8 cellular contexts compared by ENCODE assay signal in genomic region chr15:64070965-64071851, GRCh38. TPM values are rescaled to one million over a fixed set of nuclear protein-coding genes. Genes with fewer than 3 reads are reported as not detected.
DNase-seq lines count a peak whose midpoint lies in the region; ATAC-seq and TF ChIP-seq lines count a peak whose summit lies in the region.

No MANE protein-coding gene starts in this region.

- no peaks in the 10 kb centered on the region for H3K27me3 Mint-ChIP-seq in Calu3 (ENCODE audit: unreplicated experiment)

- no peaks in the 10 kb centered on the region for H3K79me2 ChIP-seq in OCI-LY7 (ENCODE audit: insufficient read depth, low read depth, low read length)

- peak overlapping the region; percentile 76 to 92 (median 83) for H3K27ac ChIP-seq in body of pancreas
- H3K27ac ChIP-seq in stomach smooth muscle (ENCODE audit: low read length), result peak overlapping the region; percentile 41
- no peak overlapping the region for H3K27ac ChIP-seq in OCI-LY7 (ENCODE audit: low read depth, low read length, poor library complexity, severe bottlenecking)

- 30 to 38% methylated on average over 5 to 8 of the region's 8 CpGs for WGBS in body of pancreas, 2 donors

- H4K20me1 ChIP-seq in OCI-LY7 (ENCODE audit: insufficient read depth, low read length), result no peaks in the 10 kb centered on the region

- H2AFZ ChIP-seq in OCI-LY7 (ENCODE audit: low read length), result no peak overlapping the region

- H3K9me3 Mint-ChIP-seq in Calu3 (ENCODE audit: low read depth, unreplicated experiment), result no peaks in the 10 kb centered on the region

- H3K4me3 ChIP-seq in body of pancreas (no peak overlapping the region), stomach smooth muscle (ENCODE audit: low read length in 2 of 2) (peak overlapping the region in 1 of 2 donors; percentile 15), OCI-LY7 (ENCODE audit: low read depth, low read length, poor library complexity, severe bottlenecking) (no peak overlapping the region)

- H3K36me3 Mint-ChIP-seq in Calu3 (ENCODE audit: insufficient read depth, unreplicated experiment), result peaks cover 9% of the 10 kb centered on the region

- peak; percentile 84 for ATAC-seq in body of pancreas
- ATAC-seq in HG03196 (IDR thresholded peaks at IDR 0.05; ENCODE audit: unreplicated experiment), result no peak

- no peaks in the 10 kb centered on the region for H3K27me3 ChIP-seq in body of pancreas
- H3K27me3 ChIP-seq in stomach smooth muscle (ENCODE audit: control insufficient read depth in 1 of 2, insufficient read depth in 2 of 2, low read length in 2 of 2), result no peaks in the 10 kb centered on the region

- POLR2A ChIA-PET in OCI-LY7 (lab: Charles Lee), result no interaction called here

- peak overlapping the region in 1 of 2 donors; percentile 29 for H3K9ac ChIP-seq in stomach smooth muscle (ENCODE audit: low read length in 2 of 2)

- intact Hi-C loops in body of pancreas (cut with DNase I), result no loop called here
- intact Hi-C loops in OCI-LY7 (cut with micrococcal nuclease; ENCODE audit: unreplicated experiment), result no loop called here
- intact Hi-C loops in Calu3 (cut with micrococcal nuclease; ENCODE audit: unreplicated experiment), result no loop called here

- no peak overlapping the region for H3K27ac Mint-ChIP-seq in Calu3 (ENCODE audit: unreplicated experiment)

- H3K4me3 Mint-ChIP-seq in Calu3 (ENCODE audit: low read depth, unreplicated experiment), result no peak overlapping the region

- BruUV-seq in OCI-LY7 (replicated peaks; lab: Mats Ljungman, UMichigan) (no TSS peak), Calu3 (replicated peaks; lab: Mats Ljungman, UMichigan) (no TSS peak)

- H3K36me3 ChIP-seq in body of pancreas (replicated peaks in 1 of 2; ENCODE audit: insufficient read depth in 1 of 2, low read depth in 2 of 2) (no peaks in the 10 kb centered on the region), stomach smooth muscle (ENCODE audit: control insufficient read depth in 2 of 2, insufficient read depth in 2 of 2, low read length in 2 of 2) (peaks cover 15 to 17% of the 10 kb centered on the region in 2 donors), OCI-LY7 (ENCODE audit: insufficient read depth, low read length) (peaks cover 52% of the 10 kb centered on the region)

- no peaks in the 10 kb centered on the region for H3K9me2 ChIP-seq in OCI-LY7 (ENCODE audit: insufficient read depth, low read length)

- CTCF ChIA-PET in OCI-LY7 (lab: Charles Lee; ENCODE audit: unreplicated experiment), result no interaction called here
- CTCF ChIA-PET in Calu3 (lab: Charles Lee), result interaction anchor here (0.6 to 2.5 kb wide), 5 partner anchors 52 to 461 kb away, joined by 3 to 9 read pairs (median 6); no protein-coding TSS in a partner anchor

- H3K4me1 ChIP-seq in body of pancreas, result peaks cover 70% of the 10 kb centered on the region
- peaks cover 7% of the 10 kb centered on the region for H3K4me1 ChIP-seq in stomach smooth muscle (ENCODE audit: control insufficient read depth, insufficient read depth, low read length)
- H3K4me1 ChIP-seq in OCI-LY7 (ENCODE audit: insufficient read depth, low read length, poor library complexity, severe bottlenecking), result peaks cover 17% of the 10 kb centered on the region

- TF ChIP-seq CTCF in body of pancreas (IDR thresholded peaks at IDR 0.05), result no peak
- no peak for TF ChIP-seq CTCF in OCI-LY7 (conservative IDR thresholded peaks at IDR 0.05; ENCODE audit: low read length)
- no peak for TF ChIP-seq CTCF in Calu3 (IDR thresholded peaks at IDR 0.05; ENCODE audit: unreplicated experiment)

- peak in 2 of 3 donors; percentile 64 to 67 for TF ChIP-seq POLR2A in body of pancreas (IDR thresholded peaks at IDR 0.05)

- H3K9me3 ChIP-seq in body of pancreas (no peaks in the 10 kb centered on the region), stomach smooth muscle (ENCODE audit: control insufficient read depth in 2 of 2, low read length in 2 of 2) (no peaks in the 10 kb centered on the region), OCI-LY7 (ENCODE audit: low read length) (no peaks in the 10 kb centered on the region)

- no peaks in the 10 kb centered on the region for H3K4me1 Mint-ChIP-seq in Calu3 (ENCODE audit: low read depth, unreplicated experiment)

- DNase-seq in HCEC 1CT, result peak; percentile 88
- peak; percentile 69 to 84 (median 78) for DNase-seq in body of pancreas
- peak; percentile 67 for DNase-seq in islet precursor cell
- no peak for DNase-seq in activated CD8-positive, alpha-beta memory T cell treated with anti-CD3 and anti-CD28 coated beads for 24 hours
- no peak for DNase-seq in OCI-LY7 (ENCODE audit: low spot score)
- DNase-seq in Calu3, result no peak

- no peak overlapping the region for H3K4me2 ChIP-seq in OCI-LY7 (ENCODE audit: low read length)

RNA-seq across cellular contexts. Expression of gene CIAO2A, which starts 22.4 kb away (rescaled TPM):
- 10 to 100 TPM; 48.1 to 57.1 TPM for total RNA-seq in body of pancreas
- total RNA-seq in OCI-LY7 (2014; rRNA removed; shearing (Covaris generic)), result 71.6 and 84.7 TPM in 2 replicates
- 78.7 and 86.7 TPM in 2 replicates for total RNA-seq in OCI-LY7 (2022)
- 73.2 and 86.0 TPM in 2 replicates for total RNA-seq in Calu3 (2022)

RNA-seq across cellular contexts. Expression of gene SNX1, which starts 24.6 kb away (rescaled TPM):
- 10 to 100 TPM; 26.7 to 27.4 TPM for total RNA-seq in body of pancreas
- 30.1 and 39.4 TPM in 2 replicates for total RNA-seq in OCI-LY7 (2014; rRNA removed; shearing (Covaris generic))
- total RNA-seq in OCI-LY7 (2022), result 126 and 129 TPM in 2 replicates
- 108 and 119 TPM in 2 replicates for total RNA-seq in Calu3 (2022)

RNA-seq across cellular contexts. Expression of gene DAPK2, which starts 24.9 kb away (rescaled TPM):
- 1 to 10 TPM; 2.9 to 5.9 TPM for total RNA-seq in body of pancreas
- total RNA-seq in OCI-LY7 (2014; rRNA removed; shearing (Covaris generic)), result 0.03 and 1.2 TPM in 2 replicates
- total RNA-seq in OCI-LY7 (2022), result 0.36 TPM in 1 of 2 replicates, not detected in the other
- 1.1 and 1.5 TPM in 2 replicates for total RNA-seq in Calu3 (2022)

Comparison
In these comparisons a context has a peak if more than half of its experiments do, and no peak if none do; other contexts are left out.
1. DNase-seq: peak in HCEC 1CT (single experiment), body of pancreas (4 of 4) and islet precursor cell (single experiment); none in activated CD8-positive, alpha-beta memory T cell treated with anti-CD3 and anti-CD28 coated beads for 24 hours (single experiment), OCI-LY7 (single experiment) and Calu3 (single experiment).